Comparison of ENCODE assay signal across 27 cellular contexts in the genomic region with DNA sequence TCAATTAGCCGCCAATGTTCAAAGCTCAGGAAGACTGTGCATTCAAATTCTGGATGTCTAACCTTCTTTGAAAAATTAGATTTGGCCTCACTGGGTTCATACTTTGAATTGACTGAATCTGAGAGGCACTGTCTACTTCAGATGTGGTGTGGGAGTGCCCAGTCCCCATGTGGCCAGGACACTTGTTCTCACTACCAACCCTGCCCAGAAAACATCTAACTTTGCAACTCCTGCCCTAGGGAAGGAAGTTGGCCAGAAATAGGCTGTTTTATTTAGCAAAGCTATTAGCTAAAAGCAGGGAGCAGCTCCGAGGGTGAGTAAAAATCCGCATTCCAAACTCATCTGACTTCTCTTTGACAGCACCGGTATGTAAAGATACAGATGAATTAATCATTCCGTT.
DNase-seq lines count a peak whose midpoint lies in the region; ATAC-seq and TF ChIP-seq lines count a peak whose summit lies in the region.
"Had no signal": no experiment of that assay in that cellular context is flagged by ENCODE, and none has a peak within 500 bp of the region (broad histone marks: within the 10 kb centered on the region; RNA-seq: fewer than 3 reads in every experiment).

No MANE protein-coding gene starts in this region.

- no peaks in the 10 kb centered on the region for H3K9me3 ChIP-seq in CD4-positive, alpha-beta memory T cell (ENCODE audit: control insufficient read depth in 1 of 2, low read length in 2 of 2)
- H3K9me3 ChIP-seq in NT2/D1 (ENCODE audit: insufficient read depth, low read length) (no peaks in the 10 kb centered on the region), esophagus squamous epithelium (no peaks in the 10 kb centered on the region), sigmoid colon (no peaks in the 10 kb centered on the region), GM23248 (ENCODE audit: low read depth) (no peaks in the 10 kb centered on the region)
- no peaks in the 10 kb centered on the region for H3K9me3 ChIP-seq in CD8-positive, alpha-beta T cell (ENCODE audit: low read length)
- H3K9me3 ChIP-seq: right lobe of liver, SJCRH30, stomach, thyroid gland had no signal

- WGBS in esophagus squamous epithelium, 2 donors: 65 to 83% methylated on average over 5 of the region's 5 CpGs
- WGBS in sigmoid colon, 2 donors: 89 to 91% methylated on average over 5 of the region's 5 CpGs
- 91 to 92% methylated on average over 5 of the region's 5 CpGs for WGBS in GM23248 (ENCODE audit: low coverage in 1 of 2, low lambda C conversion rate in 2 of 2, missing lambda C conversion rate in 2 of 2), 2 experiments

- no peaks in the 10 kb centered on the region for H3K27me3 ChIP-seq in CD4-positive, alpha-beta memory T cell (ENCODE audit: insufficient read depth, low read length)
- no peaks in the 10 kb centered on the region for H3K27me3 ChIP-seq in NT2/D1 (ENCODE audit: insufficient read depth, insufficient read length)
- no peaks in the 10 kb centered on the region for H3K27me3 ChIP-seq in esophagus squamous epithelium
- H3K27me3 ChIP-seq in sigmoid colon: no peaks in the 10 kb centered on the region
- H3K27me3 ChIP-seq in GM23248 (replicated peaks; ENCODE audit: insufficient read depth): no peaks in the 10 kb centered on the region
- no peaks in the 10 kb centered on the region for H3K27me3 ChIP-seq in CD8-positive, alpha-beta T cell (ENCODE audit: insufficient read depth, low read length)
- H3K27me3 ChIP-seq: brain microvascular endothelial cell, right lobe of liver, SJCRH30, stomach, thyroid gland had no signal

- no peak for DNase-seq in CD4-positive, alpha-beta memory T cell
- DNase-seq in NT2/D1 (ENCODE audit: low read depth, low spot score) (no peak), esophagus squamous epithelium (lab: John Stamatoyannopoulos, UW) (no peak), sigmoid colon (no peak), GM23248 (no peak), COLO668 (lab: John Stamatoyannopoulos, UW; ENCODE audit: unreplicated experiment) (no peak)
- DNase-seq in CD8-positive, alpha-beta T cell: no peak
- DNase-seq: activated CD4-positive, alpha-beta memory T cell treated with anti-CD3 and anti-CD28 coated beads for 36 hours; activated naive CD4-positive, alpha-beta T cell treated with anti-CD3 and anti-CD28 coated beads for 36 hours; brain microvascular endothelial cell; C1 segment of cervical spinal cord; Calu3; DND-41; GF-D8; hypothalamus; left colon; NCI-H1436 treated with DMSO at 0.1 percent for 48 hours; NCI-H2081 treated with DMSO at 0.1 percent for 48 hours; NCI-H226; right lobe of liver; SJCRH30; stimulated activated CD4-positive, alpha-beta T cell treated with anti-CD3 and anti-CD28 coated beads, Interleukin-4, amount 100 ng/mL, for 1 hour; stomach; SW 1271; thyroid gland had no signal

- CTCF ChIA-PET in CD4-positive, alpha-beta memory T cell (lab: Charles Lee; ENCODE audit: partially characterized antibody): no interaction called here
- CTCF ChIA-PET in CD8-positive, alpha-beta T cell (lab: Charles Lee): no interaction called here

- TF ChIP-seq EP300 in sigmoid colon (IDR thresholded peaks at IDR 0.05): no peak

- no peaks in the 10 kb centered on the region for H3K9me3 Mint-ChIP-seq in CD4-positive, alpha-beta memory T cell
- no peaks in the 10 kb centered on the region for H3K9me3 Mint-ChIP-seq in CD8-positive, alpha-beta T cell
- H3K9me3 Mint-ChIP-seq: activated CD4-positive, alpha-beta memory T cell treated with anti-CD3 and anti-CD28 coated beads for 36 hours; activated naive CD4-positive, alpha-beta T cell treated with anti-CD3 and anti-CD28 coated beads for 36 hours; activated T-helper 1 cell treated with anti-CD3 and anti-CD28 coated beads, Interleukin-12 subunit alpha, Interleukin-12 subunit beta, Interleukin-2, Interleukin-4 antibody, amounts not matched to agents 30 ng/mL and 10 ng/mL and 1 ng/mL, durations not matched to agents 14 hours and 24 hours and 36 hours; neural progenitor cell had no signal

- in situ Hi-C loops in GM23248 (cut with MboI): no loop called here

- H3K27ac ChIP-seq in CD4-positive, alpha-beta memory T cell (ENCODE audit: low read depth, low read length): no peak overlapping the region
- H3K27ac ChIP-seq in esophagus squamous epithelium (peak overlapping the region in 3 of 4 donors; percentile 60 to 79 (median 67)), sigmoid colon (peak overlapping the region; percentile 86 to 97 (median 88)), GM23248 (no peak overlapping the region)
- H3K27ac ChIP-seq in CD8-positive, alpha-beta T cell (ENCODE audit: low read depth, low read length): no peak overlapping the region
- H3K27ac ChIP-seq: brain microvascular endothelial cell, neural progenitor cell, right lobe of liver, SJCRH30, thyroid gland had no signal

- no peak overlapping the region for H3K4me3 ChIP-seq in CD4-positive, alpha-beta memory T cell (ENCODE audit: low read length in 2 of 2)
- H3K4me3 ChIP-seq in NT2/D1 (ENCODE audit: insufficient read length, low read depth) (no peak overlapping the region), esophagus squamous epithelium (no peak overlapping the region), sigmoid colon (no peak overlapping the region), GM23248 (no peak overlapping the region)
- no peak overlapping the region for H3K4me3 ChIP-seq in CD8-positive, alpha-beta T cell (ENCODE audit: low read depth, low read length)
- H3K4me3 ChIP-seq: neural progenitor cell, right lobe of liver, SJCRH30, stomach, thyroid gland had no signal

- peaks cover 0 to 3% of the 10 kb centered on the region in 2 donors for H3K36me3 Mint-ChIP-seq in CD4-positive, alpha-beta memory T cell
- H3K36me3 Mint-ChIP-seq in CD8-positive, alpha-beta T cell: no peaks in the 10 kb centered on the region
- H3K36me3 Mint-ChIP-seq: activated CD4-positive, alpha-beta memory T cell treated with anti-CD3 and anti-CD28 coated beads for 36 hours; neural progenitor cell had no signal

- TF ChIP-seq CTCF in esophagus squamous epithelium (IDR thresholded peaks at IDR 0.05) (no peak), sigmoid colon (IDR thresholded peaks at IDR 0.05) (no peak)
- no peak for TF ChIP-seq CTCF in CD8-positive, alpha-beta T cell (IDR thresholded peaks at IDR 0.05)

- intact Hi-C loops in CD4-positive, alpha-beta memory T cell (cut with micrococcal nuclease): no loop called here
- intact Hi-C loops in esophagus squamous epithelium (cut with DNase I): no loop called here
- intact Hi-C loops in sigmoid colon (cut with DNase I): loop anchor here (5.0 kb wide), 1 partner anchor 37 kb away; no protein-coding TSS in a partner anchor
- intact Hi-C loops in CD8-positive, alpha-beta T cell (cut with DNase I, micrococcal nuclease): loop anchor here in 1 of 2 experiments (5.0 kb wide), 1 partner anchor 42 kb away; no protein-coding TSS in a partner anchor

- H3K79me2 ChIP-seq in GM23248 (ENCODE audit: insufficient read depth): peaks cover 96% of the 10 kb centered on the region

- H3K27ac Mint-ChIP-seq in CD4-positive, alpha-beta memory T cell: peak overlapping the region in 4 of 7 donors; percentile 7 to 84 (median 28)
- H3K27ac Mint-ChIP-seq in CD8-positive, alpha-beta T cell: no peak overlapping the region
- H3K27ac Mint-ChIP-seq: activated CD4-positive, alpha-beta memory T cell treated with anti-CD3 and anti-CD28 coated beads for 36 hours; activated naive CD4-positive, alpha-beta T cell treated with anti-CD3 and anti-CD28 coated beads for 36 hours; activated T-helper 1 cell treated with anti-CD3 and anti-CD28 coated beads, Interleukin-12 subunit alpha, Interleukin-12 subunit beta, Interleukin-2, Interleukin-4 antibody, amounts not matched to agents 30 ng/mL and 10 ng/mL and 1 ng/mL, durations not matched to agents 14 hours and 24 hours and 36 hours; neural progenitor cell had no signal

- no peaks in the 10 kb centered on the region for H3K27me3 Mint-ChIP-seq in CD4-positive, alpha-beta memory T cell
- no peaks in the 10 kb centered on the region for H3K27me3 Mint-ChIP-seq in CD8-positive, alpha-beta T cell (ENCODE audit: low read depth)
- H3K27me3 Mint-ChIP-seq: activated CD4-positive, alpha-beta memory T cell treated with anti-CD3 and anti-CD28 coated beads for 36 hours had no signal

- peaks cover 42 to 85% (median 62%) of the 10 kb centered on the region in 4 donors for H3K4me1 Mint-ChIP-seq in CD4-positive, alpha-beta memory T cell
- H3K4me1 Mint-ChIP-seq in CD8-positive, alpha-beta T cell (ENCODE audit: low read depth): peaks cover 67% of the 10 kb centered on the region

- H3K36me3 ChIP-seq in CD4-positive, alpha-beta memory T cell (ENCODE audit: insufficient read depth, low read length): no peaks in the 10 kb centered on the region
- H3K36me3 ChIP-seq in NT2/D1 (ENCODE audit: insufficient read depth, insufficient read length, low read length) (no peaks in the 10 kb centered on the region), esophagus squamous epithelium (no peaks in the 10 kb centered on the region), sigmoid colon (no peaks in the 10 kb centered on the region), GM23248 (ENCODE audit: low read depth) (no peaks in the 10 kb centered on the region)
- H3K36me3 ChIP-seq in CD8-positive, alpha-beta T cell (ENCODE audit: insufficient read depth, low read length): no peaks in the 10 kb centered on the region
- H3K36me3 ChIP-seq: brain microvascular endothelial cell, neural progenitor cell, right lobe of liver, SJCRH30, stomach, thyroid gland had no signal

- POLR2A ChIA-PET in CD4-positive, alpha-beta memory T cell (lab: Charles Lee; ENCODE audit: partially characterized antibody): interaction anchor here (1.6 to 2.6 kb wide), 3 partner anchors 10 to 14 kb away, joined by 4 to 26 read pairs (median 7); no protein-coding TSS in a partner anchor
- POLR2A ChIA-PET in CD8-positive, alpha-beta T cell (lab: Charles Lee): interaction anchor here (0.8 to 2.0 kb wide), 3 partner anchors 9 to 15 kb away, joined by 3 to 8 read pairs (median 4); no protein-coding TSS in a partner anchor

- H3K4me3 Mint-ChIP-seq in CD4-positive, alpha-beta memory T cell: peak overlapping the region in 2 of 8 donors; percentile 15 to 47
- no peak overlapping the region for H3K4me3 Mint-ChIP-seq in CD8-positive, alpha-beta T cell
- H3K4me3 Mint-ChIP-seq: activated CD4-positive, alpha-beta memory T cell treated with anti-CD3 and anti-CD28 coated beads for 36 hours; activated naive CD4-positive, alpha-beta T cell treated with anti-CD3 and anti-CD28 coated beads for 36 hours; activated T-helper 1 cell treated with anti-CD3 and anti-CD28 coated beads, Interleukin-12 subunit alpha, Interleukin-12 subunit beta, Interleukin-2, Interleukin-4 antibody, amounts not matched to agents 30 ng/mL and 10 ng/mL and 1 ng/mL, durations not matched to agents 14 hours and 24 hours and 36 hours; neural progenitor cell had no signal

- peaks cover 19% of the 10 kb centered on the region for H3F3A ChIP-seq in GM23248 (ENCODE audit: insufficient read depth)

- H3K4me2 ChIP-seq in GM23248 (ENCODE audit: unreplicated experiment): no peak overlapping the region
- H3K4me2 ChIP-seq: neural progenitor cell had no signal

- H2AFZ ChIP-seq in GM23248: no peak overlapping the region
- H2AFZ ChIP-seq: neural progenitor cell had no signal

- H3K4me1 ChIP-seq in CD4-positive, alpha-beta memory T cell (ENCODE audit: insufficient read depth, low read length): peaks cover 45% of the 10 kb centered on the region
- H3K4me1 ChIP-seq in NT2/D1 (ENCODE audit: insufficient read depth, insufficient read length) (peaks cover 9% of the 10 kb centered on the region), esophagus squamous epithelium (peaks cover 0 to 49% (median under 1%) of the 10 kb centered on the region in 3 donors), sigmoid colon (peaks cover 0 to 91% (median 85%) of the 10 kb centered on the region in 4 donors), GM23248 (ENCODE audit: insufficient read depth) (peaks cover 6% of the 10 kb centered on the region)
- H3K4me1 ChIP-seq in CD8-positive, alpha-beta T cell (ENCODE audit: insufficient read depth, low read length): peaks cover 18% of the 10 kb centered on the region
- H3K4me1 ChIP-seq: right lobe of liver, SJCRH30 had no signal

- peak overlapping the region; percentile 1 for H3K9ac ChIP-seq in NT2/D1 (ENCODE audit: insufficient read length, low read depth)
- H3K9ac ChIP-seq in GM23248: no peak overlapping the region
- H3K9ac ChIP-seq: neural progenitor cell had no signal

- no peak for TF ChIP-seq POLR2A in esophagus squamous epithelium (IDR thresholded peaks at IDR 0.05)
- TF ChIP-seq POLR2A in sigmoid colon (IDR thresholded peaks at IDR 0.05): no peak

- ATAC-seq in CD8-positive, alpha-beta T cell: no peak
- ATAC-seq: left colon, right lobe of liver had no signal

- no peaks in the 10 kb centered on the region for H3K9me2 ChIP-seq in GM23248 (ENCODE audit: insufficient read depth)

- no peaks in the 10 kb centered on the region; the same call in 1 of the 2 replicates for H4K20me1 ChIP-seq in GM23248 (ENCODE audit: insufficient read depth)

Comparison
In these comparisons a context has a peak if more than half of its experiments do, and no peak if none do; other contexts are left out.
1. H3K27ac ChIP-seq: peak in esophagus squamous epithelium (3 of 4) and sigmoid colon (4 of 4); none in CD4-positive, alpha-beta memory T cell (single experiment), GM23248 (single experiment) and CD8-positive, alpha-beta T cell (single experiment).